24 cellular contexts compared by ENCODE assay signal in the genomic region with DNA sequence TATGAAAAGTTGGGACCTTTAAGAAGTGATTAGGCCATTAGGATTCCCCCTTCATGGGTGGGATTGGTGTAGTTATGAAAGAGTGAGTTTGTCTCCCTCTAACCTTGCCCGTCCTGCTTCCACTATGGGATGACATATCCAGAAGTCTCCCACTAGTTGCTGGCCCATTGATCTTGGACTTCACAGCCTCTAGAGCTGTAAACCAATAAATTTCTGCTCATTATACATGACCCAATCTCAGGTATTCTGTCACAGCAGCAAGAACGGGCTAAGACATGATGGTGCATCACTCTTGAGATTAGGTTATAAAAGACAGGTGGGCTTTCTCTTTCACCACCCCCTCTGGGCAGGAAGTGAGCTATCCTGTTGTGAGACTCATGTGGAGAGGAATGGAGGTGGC. TPM values are rescaled to one million over a fixed set of nuclear protein-coding genes. Genes with fewer than 3 reads are reported as not detected.
DNase-seq lines count a peak whose midpoint lies in the region; ATAC-seq, FAIRE-seq and TF ChIP-seq lines count a peak whose summit lies in the region.
"Had no signal": no experiment of that assay in that cellular context is flagged by ENCODE, and none has a peak within 500 bp of the region (broad histone marks: within the 10 kb centered on the region; RNA-seq: fewer than 3 reads in every experiment).

No MANE protein-coding gene starts in this region.

- H3K4me3 ChIP-seq in coronary artery, result no peak overlapping the region
- H3K4me3 ChIP-seq: A549; BLaER1 treated with 17β-estradiol and CSF1 and Interleukin-3, amounts not matched to agents 10 nM and 100 nM; GM12878 had no signal

- DNase-seq in NCI-H82 (lab: John Stamatoyannopoulos, UW), result peak; percentile 4
- no peak for DNase-seq in NCI-H82 treated with DMSO at 0.1 percent for 48 hours (lab: John Stamatoyannopoulos, UW; ENCODE audit: unreplicated experiment)
- DNase-seq in HTR-8/SVneo (ENCODE audit: insufficient read length, low spot score), result no peak
- peak; percentile 29 for DNase-seq in coronary artery (ENCODE audit: low spot score)
- DNase-seq in RKO (ENCODE audit: low spot score), result no peak
- no peak for DNase-seq in activated CD8-positive, alpha-beta T cell treated with anti-CD3 and anti-CD28 coated beads for 36 hours
- DNase-seq: AML-193; Caco-2; Calu3; CD4-positive, alpha-beta T cell; CD8-positive, alpha-beta T cell; DMS79 treated with DMSO at 0.1 percent for 48 hours; GF-D8 had no signal

- intact Hi-C loops in activated CD8-positive, alpha-beta T cell treated with anti-CD3 and anti-CD28 coated beads for 36 hours (cut with micrococcal nuclease), result no loop called here

- POLR2A ChIA-PET in activated CD8-positive, alpha-beta T cell treated with anti-CD3 and anti-CD28 coated beads for 36 hours (lab: Charles Lee), result no interaction called here

- no peak for TF ChIP-seq CTCF in coronary artery (IDR thresholded peaks at IDR 0.05)
- no peak for TF ChIP-seq CTCF in activated CD8-positive, alpha-beta T cell treated with anti-CD3 and anti-CD28 coated beads for 36 hours (IDR thresholded peaks at IDR 0.05)

- no peaks in the 10 kb centered on the region for H3K9me3 Mint-ChIP-seq in activated CD8-positive, alpha-beta T cell treated with anti-CD3 and anti-CD28 coated beads for 36 hours

- H3K27me3 Mint-ChIP-seq in activated CD8-positive, alpha-beta T cell treated with anti-CD3 and anti-CD28 coated beads for 36 hours, result peaks cover 11% of the 10 kb centered on the region

- FAIRE-seq in HTR-8/SVneo (lab: Jason Lieb, UNC), result peak; percentile 48
- FAIRE-seq: A549, D721Med, G401.6, GM12878, GM12892, GM18507 had no signal

- no peaks in the 10 kb centered on the region for H3K4me1 Mint-ChIP-seq in activated CD8-positive, alpha-beta T cell treated with anti-CD3 and anti-CD28 coated beads for 36 hours (ENCODE audit: low read depth)
- H3K4me1 Mint-ChIP-seq: B cell had no signal

- H3K4me3 Mint-ChIP-seq in activated CD8-positive, alpha-beta T cell treated with anti-CD3 and anti-CD28 coated beads for 36 hours, result no peak overlapping the region
- H3K4me3 Mint-ChIP-seq: B cell; CD4-positive, alpha-beta T cell; CD8-positive, alpha-beta T cell had no signal

- no peak for ATAC-seq in activated CD8-positive, alpha-beta T cell treated with anti-CD3 and anti-CD28 coated beads for 36 hours
- ATAC-seq: A549; CD8-positive, alpha-beta T cell; GM12878 had no signal

- H3K36me3 Mint-ChIP-seq in activated CD8-positive, alpha-beta T cell treated with anti-CD3 and anti-CD28 coated beads for 36 hours (ENCODE audit: low read depth), result no peaks in the 10 kb centered on the region
- H3K36me3 Mint-ChIP-seq: CD8-positive, alpha-beta T cell had no signal

- H3K27ac ChIP-seq in coronary artery, result no peak overlapping the region
- H3K27ac ChIP-seq: 22Rv1; A549; BLaER1 treated with 17β-estradiol and CSF1 and Interleukin-3, amounts not matched to agents 10 nM and 100 nM; C4-2B had no signal

- CTCF ChIA-PET in activated CD8-positive, alpha-beta T cell treated with anti-CD3 and anti-CD28 coated beads for 36 hours (lab: Charles Lee), result interaction anchor here (2.6 kb wide), 1 partner anchor 158 kb away, joined by 16 read pairs; no protein-coding TSS in a partner anchor

- H3K27ac Mint-ChIP-seq in activated CD8-positive, alpha-beta T cell treated with anti-CD3 and anti-CD28 coated beads for 36 hours, result no peak overlapping the region
- H3K27ac Mint-ChIP-seq: B cell; CD4-positive, alpha-beta T cell; CD8-positive, alpha-beta T cell had no signal

RNA-seq across cellular contexts. Expression of a gene that starts 8.6 kb away (rescaled TPM):
- total RNA-seq in activated CD8-positive, alpha-beta T cell treated with anti-CD3 and anti-CD28 coated beads for 36 hours, result not detected
- total RNA-seq: A172; CD4-positive, alpha-beta T cell; CD8-positive, alpha-beta T cell had no signal

Comparison
In these comparisons a context has a peak if more than half of its experiments do, and no peak if none do; other contexts are left out.
1. DNase-seq: peak in NCI-H82 (single experiment) and coronary artery (single experiment); none in NCI-H82 treated with DMSO at 0.1 percent for 48 hours (single experiment), HTR-8/SVneo (single experiment), RKO (single experiment) and activated CD8-positive, alpha-beta T cell treated with anti-CD3 and anti-CD28 coated beads for 36 hours (single experiment).